ENCODE assay signal across 21 cellular contexts in the genomic region with DNA sequence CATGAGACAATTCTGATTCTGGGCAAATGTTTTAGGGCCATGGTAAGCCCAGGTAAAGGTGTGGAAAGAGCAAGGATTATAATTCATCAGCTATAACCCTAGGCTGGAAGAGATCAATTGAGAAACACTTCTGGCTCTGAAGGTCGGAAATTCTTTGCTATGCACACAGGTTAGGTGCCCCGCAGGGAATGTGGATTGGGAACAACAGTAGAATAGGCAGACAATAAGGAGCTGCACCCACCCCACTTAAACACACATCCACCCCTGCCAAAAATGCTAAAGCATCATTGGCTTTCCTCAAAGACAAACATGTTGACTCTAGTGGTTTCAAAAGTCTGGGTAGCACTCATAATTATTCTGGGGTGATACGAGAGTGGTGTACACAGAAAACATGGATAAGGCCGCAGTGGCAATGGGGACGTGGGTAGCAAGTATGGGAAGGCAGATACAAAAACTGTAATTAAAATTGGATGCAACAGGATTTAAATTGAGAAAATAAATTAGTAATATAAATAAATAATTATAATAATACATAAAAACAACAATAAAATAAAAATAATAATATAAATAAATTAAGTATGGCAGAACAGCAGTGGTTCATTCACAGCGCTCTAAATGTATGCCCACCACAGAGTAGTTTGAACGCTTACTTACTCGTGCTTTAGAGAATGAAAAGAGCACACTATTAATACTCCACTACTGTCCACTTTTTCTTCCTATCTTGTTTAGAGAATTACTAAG. TPM values are rescaled to one million over a fixed set of nuclear protein-coding genes. Genes with fewer than 3 reads are reported as not detected.
A peak's percentile ranks its signal among the peaks of the same experiment; 100 is the strongest.
DNase-seq lines count a peak whose midpoint lies in the region; ATAC-seq and TF ChIP-seq lines count a peak whose summit lies in the region.
"Had no signal": no experiment of that assay in that cellular context is flagged by ENCODE, and none has a peak within 500 bp of the region (broad histone marks: within the 10 kb centered on the region; RNA-seq: fewer than 3 reads in every experiment).

No MANE protein-coding gene starts in this region.

- H3K4me3 Mint-ChIP-seq in progenitor cell of endocrine pancreas (ENCODE audit: low read depth), result no peak overlapping the region
- H3K4me3 Mint-ChIP-seq: stimulated activated naive CD8-positive, alpha-beta T cell treated with anti-CD3 and anti-CD28 coated beads, Interleukin-15, Interleukin-2, amounts not matched to agents 100 ng/mL and 50 ng/mL, for 24 hours had no signal

- H3K4me1 ChIP-seq in left lung, result peaks cover 10 to 32% of the 10 kb centered on the region in 2 donors

- peak overlapping the region; percentile 25 to 35 for H3K27ac ChIP-seq in left lung
- H3K27ac ChIP-seq: thoracic aorta had no signal

- no peak overlapping the region for H3K4me3 ChIP-seq in left lung
- H3K4me3 ChIP-seq: thoracic aorta had no signal

- H3K27me3 Mint-ChIP-seq in progenitor cell of endocrine pancreas, result no peaks in the 10 kb centered on the region

- H3K27me3 ChIP-seq in left lung, result peaks cover 0 to 18% of the 10 kb centered on the region in 2 donors
- H3K27me3 ChIP-seq: BE2C had no signal

- no peaks in the 10 kb centered on the region for H3K36me3 Mint-ChIP-seq in progenitor cell of endocrine pancreas (ENCODE audit: insufficient read depth)

- ATAC-seq in left lung (peak; percentile 64), GM19395 (IDR thresholded peaks at IDR 0.05; ENCODE audit: unreplicated experiment) (no peak), GM18498 (IDR thresholded peaks at IDR 0.05; ENCODE audit: unreplicated experiment) (no peak)
- ATAC-seq: Panc1 had no signal

- H3K9me3 Mint-ChIP-seq in progenitor cell of endocrine pancreas (ENCODE audit: low read depth), result no peaks in the 10 kb centered on the region
- H3K9me3 Mint-ChIP-seq: stimulated activated naive CD8-positive, alpha-beta T cell treated with anti-CD3 and anti-CD28 coated beads, Interleukin-15, Interleukin-2, amounts not matched to agents 100 ng/mL and 50 ng/mL, for 24 hours had no signal

- H3K9me3 ChIP-seq in left lung, result no peaks in the 10 kb centered on the region
- H3K9me3 ChIP-seq: BE2C, thoracic aorta had no signal

- H3K36me3 ChIP-seq in left lung, result no peaks in the 10 kb centered on the region
- H3K36me3 ChIP-seq: BE2C, thoracic aorta had no signal

- intact Hi-C loops in left lung (cut with DNase I), result no loop called here

- H3K4me1 Mint-ChIP-seq in progenitor cell of endocrine pancreas (ENCODE audit: low read depth), result peaks cover 75% of the 10 kb centered on the region

- peak overlapping the region; percentile 79 for H3K27ac Mint-ChIP-seq in progenitor cell of endocrine pancreas
- H3K27ac Mint-ChIP-seq: stimulated activated naive CD8-positive, alpha-beta T cell treated with anti-CD3 and anti-CD28 coated beads, Interleukin-15, Interleukin-2, amounts not matched to agents 100 ng/mL and 50 ng/mL, for 24 hours had no signal

- TF ChIP-seq CTCF in left lung (IDR thresholded peaks at IDR 0.05) (no peak), progenitor cell of endocrine pancreas (IDR thresholded peaks at IDR 0.05; ENCODE audit: unreplicated experiment) (no peak)

- DNase-seq in ELF-1 (ENCODE audit: low read depth, low spot score) (peak; percentile 55), NCI-H69 (lab: John Stamatoyannopoulos, UW) (peak; percentile 84), left lung (peak in 1 of 2 donors; percentile 45), progenitor cell of endocrine pancreas (ENCODE audit: low spot score, unreplicated experiment) (no peak)
- no peak for DNase-seq in activated CD8-positive, alpha-beta memory T cell treated with anti-CD3 and anti-CD28 coated beads, Interleukin-2, amount 50 U/mL, for 48 hours
- DNase-seq: activated CD4-positive, alpha-beta T cell treated with anti-CD3 and anti-CD28 coated beads for 4 hours; activated CD8-positive, alpha-beta memory T cell treated with anti-CD3 and anti-CD28 coated beads for 24 hours; activated naive CD4-positive, alpha-beta T cell; activated T-cell treated with anti-CD3 and anti-CD28 coated beads, Interleukin-2, amount 50 U/mL, for 48 hours; BE2C; DMS53; Karpas-422; NCI-H1436 treated with DMSO at 0.1 percent for 48 hours; NK-92 treated with Interleukin-12 subunit alpha and Interleukin-12 subunit beta, amount 100 ng/mL, for 24 hours; nucleus accumbens; SHP77 had no signal

RNA-seq across cellular contexts. Expression of a gene that starts 8.5 kb away (rescaled TPM):
- total RNA-seq in left lung, result 10 to 100 TPM; 39.6 to 40.2 TPM
- 44.2 and 50.8 TPM in 2 replicates for total RNA-seq in progenitor cell of endocrine pancreas

RNA-seq across cellular contexts. Expression of a gene that starts 41.0 kb away (rescaled TPM):
- 10 to 100 TPM; 67.3 to 84.2 TPM for total RNA-seq in left lung
- 148 and 149 TPM in 2 replicates for total RNA-seq in progenitor cell of endocrine pancreas

Comparison
In these comparisons a context has a peak if more than half of its experiments do, and no peak if none do; other contexts are left out.
1. DNase-seq: peak in ELF-1 (single experiment) and NCI-H69 (single experiment); none in progenitor cell of endocrine pancreas (single experiment) and activated CD8-positive, alpha-beta memory T cell treated with anti-CD3 and anti-CD28 coated beads, Interleukin-2, amount 50 U/mL, for 48 hours (single experiment).